In genomic region chr19:42176649-42176989, GRCh38 we compare ENCODE assay signal across 9 cellular contexts. TPM values are rescaled to one million over a fixed set of nuclear protein-coding genes. Genes with fewer than 3 reads are reported as not detected.
DNase-seq lines count a peak whose midpoint lies in the region; ATAC-seq, FAIRE-seq and TF ChIP-seq lines count a peak whose summit lies in the region.
"Had no signal": no experiment of that assay in that cellular context is flagged by ENCODE, and none has a peak within 500 bp of the region (broad histone marks: within the 10 kb centered on the region; RNA-seq: fewer than 3 reads in every experiment).

No MANE protein-coding gene starts in this region.

- no peaks in the 10 kb centered on the region for H3K9me1 ChIP-seq in keratinocyte (ENCODE audit: control insufficient read depth, extremely low read depth, insufficient read depth, low read length)

- dilution Hi-C loops in keratinocyte (cut with MboI; ENCODE audit: extremely low pct_ligation_motif_present, low sequenced_read_pairs): no loop called here

- H3K27ac ChIP-seq in angular gyrus (ENCODE audit: low read depth, low read length): peak overlapping the region; percentile 69
- H3K27ac ChIP-seq in keratinocyte (ENCODE audit: control insufficient read depth, insufficient read depth, low read length): no peak overlapping the region
- H3K27ac ChIP-seq in temporal lobe (ENCODE audit: low read depth, low read length): peak overlapping the region; percentile 47

- no peaks in the 10 kb centered on the region for H4K20me1 ChIP-seq in keratinocyte (ENCODE audit: control insufficient read depth, extremely low read depth, insufficient read depth, low read length)

- peak overlapping the region; percentile 28 for H3K9ac ChIP-seq in keratinocyte (ENCODE audit: control insufficient read depth, extremely low read depth, insufficient read depth, low read length)

- H3K36me3 ChIP-seq in keratinocyte (ENCODE audit: control insufficient read depth in 2 of 2, extremely low read depth in 1 of 2, insufficient read depth in 2 of 2, low read length in 2 of 2): no peaks in the 10 kb centered on the region

- H2AFZ ChIP-seq in keratinocyte (ENCODE audit: control insufficient read depth, low read length): peak overlapping the region; percentile 78

- TF ChIP-seq CTCF in AG09309 (IDR thresholded peaks at IDR 0.05; ENCODE audit: control insufficient read depth, insufficient read depth, low read depth, low read length, missing control alignments) (no peak), HFF-Myc (IDR thresholded peaks at IDR 0.05; ENCODE audit: low read depth, low read length, missing control alignments) (no peak), keratinocyte (optimal IDR thresholded peaks at IDR 0.05 in 1 of 3, IDR thresholded peaks at IDR 0.05 in 1 of 3, conservative IDR thresholded peaks at IDR 0.05 in 1 of 3; ENCODE audit: extremely low read depth in 1 of 3, insufficient read depth in 2 of 3, low read length in 3 of 3) (no peak)

- DNase-seq in AG09309 (ENCODE audit: low read depth): no peak
- DNase-seq in HFF-Myc (ENCODE audit: extremely low read depth, low read depth): no peak
- no peak for DNase-seq in keratinocyte (ENCODE audit: low read depth, low spot score)
- DNase-seq in islet precursor cell: no peak

- peak overlapping the region; percentile 88 for H3K4me2 ChIP-seq in keratinocyte (ENCODE audit: control insufficient read depth, extremely low read depth, insufficient read depth, low read depth, low read length)

- H3K79me2 ChIP-seq in keratinocyte (ENCODE audit: control insufficient read depth, insufficient read depth, low read length): no peaks in the 10 kb centered on the region

- H3K9me3 ChIP-seq in keratinocyte (ENCODE audit: control insufficient read depth, low read depth, low read length): no peaks in the 10 kb centered on the region

- peaks cover 49% of the 10 kb centered on the region for H3K27me3 ChIP-seq in keratinocyte (ENCODE audit: control insufficient read depth, extremely low read depth, insufficient read depth, low read length)

- no peak for FAIRE-seq in keratinocyte (lab: Jason Lieb, UNC)
- FAIRE-seq: endometrium had no signal

- H3K4me1 ChIP-seq in keratinocyte (ENCODE audit: control insufficient read depth, extremely low read depth, insufficient read depth, low read length): peaks cover 11% of the 10 kb centered on the region

- no peak for ATAC-seq in HG03520 (IDR thresholded peaks at IDR 0.05; ENCODE audit: unreplicated experiment)
- no peak for ATAC-seq in HG03139 (IDR thresholded peaks at IDR 0.05; ENCODE audit: unreplicated experiment)

- H3K4me3 ChIP-seq in AG09309 (ENCODE audit: control insufficient read depth, low read depth, low read length) (peak overlapping the region; percentile 60), HFF-Myc (replicated peaks; ENCODE audit: low read depth, low read length) (peak overlapping the region; percentile 35), keratinocyte (ENCODE audit: control insufficient read depth in 2 of 3, extremely low read depth in 1 of 3, insufficient read depth in 2 of 3, low read depth in 1 of 3, low read length in 3 of 3) (peak overlapping the region; percentile 32 to 72 (median 70))

RNA-seq across cellular contexts. Expression of gene DEDD2, which starts 40.9 kb away (rescaled TPM):
- 17.1 to 29.8 TPM (median 20.8 TPM) in 3 replicates for polyA plus RNA-seq in keratinocyte
- 6.6 TPM for polyA plus RNA-seq in keratinocyte (2011; ENCODE audit: low read depth)
- 14.3 and 23.0 TPM in 2 replicates for polyA plus RNA-seq in keratinocyte (2011; cell fraction: cytosol; rRNA removed)
- 15.9 and 20.4 TPM in 2 replicates for polyA plus RNA-seq in keratinocyte (2011; cell fraction: nucleus; rRNA removed)
- 17.4 and 40.6 TPM in 2 replicates for polyA plus RNA-seq in keratinocyte (2012; ENCODE audit: low replicate concordance)
- 11.1 to 19.3 TPM (median 18.1 TPM) in 3 replicates for polyA minus RNA-seq in keratinocyte
- 15.7 TPM for polyA minus RNA-seq in keratinocyte (2011; cell fraction: cytosol; rRNA and poly(A)+ RNA removed)
- polyA minus RNA-seq in keratinocyte (2011; cell fraction: nucleus; rRNA and poly(A)+ RNA removed): 6.4 and 8.7 TPM in 2 replicates
- 15.0 TPM for total RNA-seq in temporal lobe

RNA-seq across cellular contexts. Expression of gene ZNF526, which starts 43.5 kb away (rescaled TPM):
- 5.0 to 9.3 TPM (median 5.4 TPM) in 3 replicates for polyA plus RNA-seq in keratinocyte
- 2.6 TPM for polyA plus RNA-seq in keratinocyte (2011; ENCODE audit: low read depth)
- polyA plus RNA-seq in keratinocyte (2011; cell fraction: cytosol; rRNA removed): 3.5 and 5.4 TPM in 2 replicates
- 8.5 and 9.5 TPM in 2 replicates for polyA plus RNA-seq in keratinocyte (2011; cell fraction: nucleus; rRNA removed)
- polyA plus RNA-seq in keratinocyte (2012; ENCODE audit: low replicate concordance): 3.0 and 10.6 TPM in 2 replicates
- 12.2 to 20.7 TPM (median 12.3 TPM) in 3 replicates for polyA minus RNA-seq in keratinocyte
- 15.5 TPM for polyA minus RNA-seq in keratinocyte (2011; cell fraction: cytosol; rRNA and poly(A)+ RNA removed)
- 9.7 and 14.7 TPM in 2 replicates for polyA minus RNA-seq in keratinocyte (2011; cell fraction: nucleus; rRNA and poly(A)+ RNA removed)
- 3.7 TPM for total RNA-seq in temporal lobe

RNA-seq across cellular contexts. Expression of gene POU2F2, which starts 44.4 kb away (rescaled TPM):
- polyA plus RNA-seq in keratinocyte: 7.0 to 9.6 TPM (median 7.1 TPM) in 3 replicates
- polyA plus RNA-seq in keratinocyte (2011; ENCODE audit: low read depth): 1.2 TPM
- polyA plus RNA-seq in keratinocyte (2011; cell fraction: cytosol; rRNA removed): 4.2 and 6.7 TPM in 2 replicates
- 22.1 and 33.4 TPM in 2 replicates for polyA plus RNA-seq in keratinocyte (2011; cell fraction: nucleus; rRNA removed)
- polyA plus RNA-seq in keratinocyte (2012; ENCODE audit: low replicate concordance): 3.1 and 15.9 TPM in 2 replicates
- polyA minus RNA-seq in keratinocyte: 3.4 to 4.3 TPM (median 3.4 TPM) in 3 replicates
- 4.2 TPM for polyA minus RNA-seq in keratinocyte (2011; cell fraction: cytosol; rRNA and poly(A)+ RNA removed)
- polyA minus RNA-seq in keratinocyte (2011; cell fraction: nucleus; rRNA and poly(A)+ RNA removed): 8.4 and 10.5 TPM in 2 replicates
- 4.9 TPM for total RNA-seq in temporal lobe
